22 cellular contexts compared by ENCODE assay signal in genomic region chr5:144011348-144011861, GRCh38.
"Had no signal": no experiment of that assay in that cellular context is flagged by ENCODE, and none has a peak within 500 bp of the region (broad histone marks: within the 10 kb centered on the region; RNA-seq: fewer than 3 reads in every experiment).

No MANE protein-coding gene starts in this region.

- H3K9me3 ChIP-seq: breast epithelium had no signal

- H3K27me3 ChIP-seq: breast epithelium had no signal

- H3K27ac ChIP-seq: breast epithelium, SK-N-MC had no signal

- H3K4me1 ChIP-seq: breast epithelium had no signal

- H3K36me3 ChIP-seq: breast epithelium had no signal

- H3K4me3 ChIP-seq: breast epithelium, SK-N-MC had no signal

- ATAC-seq: activated CD8-positive, alpha-beta T cell treated with anti-CD3 and anti-CD28 coated beads, Interleukin-2, amount 10 ng/mL, durations not matched to agents 7 days and 5 days; Panc1; Right ventricle myocardium inferior had no signal

- DNase-seq: activated CD4-positive, alpha-beta T cell treated with anti-CD3 and anti-CD28 coated beads for 48 hours; activated CD4-positive, alpha-beta T cell treated with anti-CD3 and anti-CD28 coated beads, Interleukin-2, amount 50 U/mL, for 4 hours; activated CD4-positive, CD25-positive, alpha-beta regulatory T cell treated with anti-CD3 and anti-CD28 coated beads, Interleukin-2, amount 50 U/mL, for 72 hours; activated CD8-positive, alpha-beta memory T cell treated with anti-CD3 and anti-CD28 coated beads, Interleukin-2, amount 50 U/mL, for 48 hours; activated CD8-positive, alpha-beta T cell treated with anti-CD3 and anti-CD28 coated beads, Interleukin-2, amount 10 ng/mL, durations not matched to agents 7 days and 5 days; activated T-cell treated with anti-CD3 and anti-CD28 coated beads, Interleukin-2, amount 50 U/mL, for 1 hour; aorta; caudate nucleus; NCI-H1092; NCI-H1417; NCI-H1930; NCI-H2171 treated with DMSO at 0.1 percent for 48 hours; NCI-H345; NCI-H510A; NCI-H526 treated with DMSO at 0.1 percent for 48 hours; NCI-H82; OCI-M1; RPMI8226 had no signal
